ENCODE assay signal across 8 cellular contexts in the genomic region with DNA sequence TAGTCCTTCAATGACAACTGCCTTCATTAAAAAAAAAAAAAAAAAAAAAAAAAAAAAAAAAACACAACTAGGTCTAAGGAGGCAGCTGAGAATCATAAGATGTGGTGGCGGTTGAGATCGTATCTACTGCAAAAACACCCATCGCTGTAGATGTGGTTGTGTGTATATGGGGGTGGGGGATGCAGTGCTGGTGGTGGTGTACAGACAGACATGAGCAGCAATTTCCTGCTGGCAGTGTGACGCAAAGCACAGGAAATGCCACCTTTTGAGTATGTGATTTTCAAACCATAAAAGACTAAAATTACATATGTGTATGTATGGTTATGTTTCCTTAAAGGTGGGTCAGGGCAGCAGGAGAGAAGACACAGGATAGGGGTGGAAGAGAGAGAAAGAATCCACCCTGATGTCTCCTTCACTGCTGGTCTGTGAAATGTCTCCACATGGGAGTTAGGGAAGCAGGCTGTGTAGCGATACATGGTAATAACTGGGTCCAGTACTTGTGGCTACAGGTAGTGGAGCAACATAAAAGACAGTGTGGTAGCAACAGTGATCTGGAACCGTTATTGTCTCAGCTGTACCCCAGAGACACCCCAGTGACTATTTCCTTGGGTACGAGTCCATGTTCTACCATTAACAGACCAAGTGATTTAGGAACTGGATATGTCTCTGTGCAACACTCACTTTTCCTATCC. TPM values are rescaled to one million over a fixed set of nuclear protein-coding genes. Genes with fewer than 3 reads are reported as not detected.
A peak's percentile ranks its signal among the peaks of the same experiment; 100 is the strongest.
DNase-seq lines count a peak whose midpoint lies in the region; ATAC-seq and TF ChIP-seq lines count a peak whose summit lies in the region.

No MANE protein-coding gene starts in this region.

- H3K27ac ChIP-seq in thyroid gland, result no peak overlapping the region

- WGBS in thyroid gland, 2 donors, result 77 to 78% methylated on average over 7 of the region's 7 CpGs

- H3K36me3 ChIP-seq in thyroid gland, result no peaks in the 10 kb centered on the region

- no peaks in the 10 kb centered on the region for H3K4me1 ChIP-seq in thyroid gland

- no peak for TF ChIP-seq POLR2A in thyroid gland (IDR thresholded peaks at IDR 0.05)
- no peak for TF ChIP-seq POLR2A in GM18505 (IDR thresholded peaks at IDR 0.05; ENCODE audit: borderline replicate concordance, extremely low read depth, insufficient read depth, insufficient read length)

- intact Hi-C loops in Right ventricle myocardium inferior (cut with DNase I) (no loop called here), cardiac septum (cut with DNase I) (no loop called here), sciatic nerve (cut with DNase I) (no loop called here), thyroid gland (cut with DNase I) (no loop called here)

- H3K9me3 ChIP-seq in thyroid gland, result no peaks in the 10 kb centered on the region

- H3K27me3 ChIP-seq in thyroid gland, result no peaks in the 10 kb centered on the region

- TF ChIP-seq CTCF in thyroid gland (IDR thresholded peaks at IDR 0.05), result no peak

- DNase-seq in Right ventricle myocardium inferior (ENCODE audit: missing footprints), result peak; percentile 30
- no peak for DNase-seq in cardiac septum (ENCODE audit: low spot score)
- peak; percentile 80 for DNase-seq in activated T-helper 9 cell treated with anti-CD3 and anti-CD28 coated beads, Interleukin-2, amount 50 U/mL, for 16 hours (ENCODE audit: low read depth)
- no peak for DNase-seq in sciatic nerve (ENCODE audit: low spot score)
- DNase-seq in thyroid gland, result peak; percentile 7 to 23
- no peak for DNase-seq in DMS53 treated with DMSO at 0.1 percent for 48 hours (lab: John Stamatoyannopoulos, UW; ENCODE audit: unreplicated experiment)
- DNase-seq in glomerular visceral epithelial cell (ENCODE audit: extremely low spot score), result no peak

- ATAC-seq in Right ventricle myocardium inferior (no peak), sciatic nerve (peak; percentile 47), GM18505 (IDR thresholded peaks at IDR 0.05; ENCODE audit: unreplicated experiment) (no peak)

- H3K4me3 ChIP-seq in thyroid gland (replicated peaks in 1 of 3), result no peak overlapping the region

RNA-seq across cellular contexts. Expression of gene SYTL2, which starts 57.9 kb away (rescaled TPM):
- total RNA-seq in Right ventricle myocardium inferior, result 2.4 TPM
- 14.2 TPM for total RNA-seq in cardiac septum
- total RNA-seq in sciatic nerve, result 24.6 TPM
- 10 to 100 TPM in 2 of 4 donors, 1 to 10 TPM in 2; 4.5 to 18.8 (median 9.0) TPM for total RNA-seq in thyroid gland

Comparison
In these comparisons a context has a peak if more than half of its experiments do, and no peak if none do; other contexts are left out.
1. DNase-seq: peak in Right ventricle myocardium inferior (single experiment), activated T-helper 9 cell treated with anti-CD3 and anti-CD28 coated beads, Interleukin-2, amount 50 U/mL, for 16 hours (single experiment) and thyroid gland (2 of 2); none in cardiac septum (single experiment), sciatic nerve (single experiment), DMS53 treated with DMSO at 0.1 percent for 48 hours (single experiment) and glomerular visceral epithelial cell (single experiment).